Comparison of ENCODE assay signal across 9 cellular contexts in genomic region chr1:6614019-6614952, GRCh38. TPM values are rescaled to one million over a fixed set of nuclear protein-coding genes. Genes with fewer than 3 reads are reported as not detected.
DNase-seq lines count a peak whose midpoint lies in the region; ATAC-seq and TF ChIP-seq lines count a peak whose summit lies in the region.
"Had no signal": no experiment of that assay in that cellular context is flagged by ENCODE, and none has a peak within 500 bp of the region (broad histone marks: within the 10 kb centered on the region; RNA-seq: fewer than 3 reads in every experiment).

No MANE protein-coding gene starts in this region.

- peak; percentile 32 to 61 (median 38) for DNase-seq in CD4-positive, alpha-beta memory T cell
- DNase-seq in IMR-90 (peak; percentile 21), activated T-cell treated with anti-CD3 and anti-CD28 coated beads for 4 hours (peak; percentile 55), epithelial cell of proximal tubule (ENCODE audit: low read depth) (no peak), tibial nerve (ENCODE audit: low spot score in 2 of 2) (no peak), NCI-H187 treated with DMSO at 0.1 percent for 48 hours (lab: John Stamatoyannopoulos, UW) (no peak)

- TF ChIP-seq RAD21 in IMR-90 (IDR thresholded peaks at IDR 0.05; ENCODE audit: low read length) = no peak

- BruUV-seq in IMR-90 (replicated peaks; lab: Mats Ljungman, UMichigan) = no TSS peak

- in situ Hi-C loops in IMR-90 (cut with MboI; ENCODE audit: low sequenced_read_pairs) = no loop called here

- H4K91ac ChIP-seq in IMR-90 (ENCODE audit: insufficient read depth, low read depth, low read length) = no peak overlapping the region; the same call in 1 of the 2 replicates

- peak overlapping the region; percentile 91 for H2AFZ ChIP-seq in IMR-90 (replicated peaks; ENCODE audit: low read length, poor library complexity)

- H2AK9ac ChIP-seq in IMR-90 (replicated peaks; ENCODE audit: low read depth, low read length, poor library complexity) = peak overlapping the region; percentile 99

- H3K79me1 ChIP-seq in IMR-90 (ENCODE audit: low read depth in 1 of 2, low read length in 2 of 2) = peaks cover 20 to 48% of the 10 kb centered on the region in 2 experiments

- 0 out of 2 replicates have a peak overlapping the region, but pooled peaks have one; percentile 17 for H2AK5ac ChIP-seq in IMR-90 (ENCODE audit: low read depth, low read length)

- no peaks in the 10 kb centered on the region for H3K9me3 ChIP-seq in CD4-positive, alpha-beta memory T cell (ENCODE audit: control insufficient read depth in 1 of 2, low read length in 2 of 2)
- H3K9me3 ChIP-seq in IMR-90 (ENCODE audit: control insufficient read depth, insufficient read depth, low read length) (no peaks in the 10 kb centered on the region), muscle layer of duodenum (ENCODE audit: control insufficient read depth in 1 of 2, low read length in 2 of 2) (no peaks in the 10 kb centered on the region), tibial nerve (no peaks in the 10 kb centered on the region)

- peaks cover 4% of the 10 kb centered on the region for H3K36me3 ChIP-seq in CD4-positive, alpha-beta memory T cell (ENCODE audit: insufficient read depth, low read length)
- H3K36me3 ChIP-seq in IMR-90 (ENCODE audit: control insufficient read depth, insufficient read depth, low read length) = peaks cover 10% of the 10 kb centered on the region
- peaks cover 0 to 3% of the 10 kb centered on the region in 2 donors for H3K36me3 ChIP-seq in muscle layer of duodenum (ENCODE audit: control insufficient read depth in 1 of 2, insufficient read depth in 2 of 2, low read length in 2 of 2)
- H3K36me3 ChIP-seq in tibial nerve = peaks cover 0 to 21% (median 0%) of the 10 kb centered on the region in 3 donors

- no peak for TF ChIP-seq POLR2A in IMR-90 (IDR thresholded peaks at IDR 0.05; ENCODE audit: low read depth, low read length)
- TF ChIP-seq POLR2A in tibial nerve (IDR thresholded peaks at IDR 0.05) = no peak

- no peaks in the 10 kb centered on the region for H3K27me3 ChIP-seq in CD4-positive, alpha-beta memory T cell (ENCODE audit: insufficient read depth, low read length)
- no peaks in the 10 kb centered on the region for H3K27me3 ChIP-seq in IMR-90 (ENCODE audit: control insufficient read depth, insufficient read depth, low read length)
- no peaks in the 10 kb centered on the region for H3K27me3 ChIP-seq in muscle layer of duodenum (ENCODE audit: low read depth, low read length)
- H3K27me3 ChIP-seq in tibial nerve = no peaks in the 10 kb centered on the region

- peak overlapping the region; percentile 86 for H3K9ac ChIP-seq in IMR-90 (ENCODE audit: low read depth, low read length)

- H4K20me1 ChIP-seq in IMR-90 (ENCODE audit: insufficient read depth, low read length) = peaks cover 30% of the 10 kb centered on the region

- no peak overlapping the region for H4K8ac ChIP-seq in IMR-90 (ENCODE audit: low read depth in 2 of 2, low read length in 2 of 2)

- no peak for TF ChIP-seq EP300 in tibial nerve (IDR thresholded peaks at IDR 0.05)

- CTCF ChIA-PET in CD4-positive, alpha-beta memory T cell (lab: Charles Lee; ENCODE audit: partially characterized antibody) = no interaction called here
- CTCF ChIA-PET in IMR-90 (lab: Yijun Ruan, JAX) = no interaction called here

- intact Hi-C loops in CD4-positive, alpha-beta memory T cell (cut with micrococcal nuclease) = loop anchor here (10.0 kb wide), 1 partner anchor 171 kb away; the partner anchor contains the start of gene CAMTA1
- intact Hi-C loops in IMR-90 (cut with micrococcal nuclease) = no loop called here

- H2BK120ac ChIP-seq in IMR-90 (ENCODE audit: low read depth, low read length) = no peak overlapping the region

- peaks cover 23% of the 10 kb centered on the region for H3K4me1 ChIP-seq in CD4-positive, alpha-beta memory T cell (ENCODE audit: insufficient read depth, low read length)
- H3K4me1 ChIP-seq in IMR-90 (ENCODE audit: control insufficient read depth, insufficient read depth, low read length) = peaks cover 5% of the 10 kb centered on the region
- peaks cover 4 to 25% of the 10 kb centered on the region in 2 donors for H3K4me1 ChIP-seq in muscle layer of duodenum (ENCODE audit: control insufficient read depth in 1 of 2, insufficient read depth in 2 of 2, low read length in 2 of 2)
- H3K4me1 ChIP-seq in tibial nerve = peaks cover 0 to 48% (median 18%) of the 10 kb centered on the region in 4 donors

- TF ChIP-seq CTCF in IMR-90 (conservative IDR thresholded peaks at IDR 0.05; ENCODE audit: low read depth, low read length) = no peak
- no peak for TF ChIP-seq CTCF in epithelial cell of proximal tubule (conservative IDR thresholded peaks at IDR 0.05; ENCODE audit: low read depth, low read length)
- no peak for TF ChIP-seq CTCF in tibial nerve (IDR thresholded peaks at IDR 0.05)

- peak overlapping the region; percentile 87 for H2BK5ac ChIP-seq in IMR-90 (ENCODE audit: low read depth, low read length, poor library complexity, severe bottlenecking)

- H3K4ac ChIP-seq in IMR-90 (ENCODE audit: low read depth, low read length) = no peak overlapping the region; the same call in 1 of the 2 replicates

- ATAC-seq in IMR-90 (ENCODE audit: low read depth) = peak; percentile 33
- no peak for ATAC-seq in HG02870 (IDR thresholded peaks at IDR 0.05; ENCODE audit: unreplicated experiment)

- H3K23ac ChIP-seq in IMR-90 (ENCODE audit: low read depth, low read length) = no peak overlapping the region

- H3K27ac Mint-ChIP-seq in CD4-positive, alpha-beta memory T cell = peak overlapping the region in 1 of 7 donors; percentile 59

- H3K27me3 Mint-ChIP-seq in CD4-positive, alpha-beta memory T cell = no peaks in the 10 kb centered on the region

- no peaks in the 10 kb centered on the region; the same call in 1 of the 2 replicates for H3K9me1 ChIP-seq in IMR-90 (ENCODE audit: insufficient read depth, low read length)

- H3K18ac ChIP-seq in IMR-90 (ENCODE audit: low read depth, low read length) = no peak overlapping the region; the same call in 1 of the 2 replicates

- peaks cover 0 to 20% of the 10 kb centered on the region in 2 donors for H3K36me3 Mint-ChIP-seq in CD4-positive, alpha-beta memory T cell

- no peak overlapping the region for H2BK20ac ChIP-seq in IMR-90 (ENCODE audit: low read depth, low read length)

- peak overlapping the region; percentile 65 for H3K27ac ChIP-seq in CD4-positive, alpha-beta memory T cell (ENCODE audit: low read depth, low read length)
- H3K27ac ChIP-seq in IMR-90 (ENCODE audit: insufficient read depth, low read length) (peak overlapping the region; percentile 93), muscle layer of duodenum (ENCODE audit: low read length) (no peak overlapping the region), tibial nerve (peak overlapping the region; percentile 83 to 99 (median 95))

- H3K4me2 ChIP-seq in IMR-90 (ENCODE audit: low read depth, low read length) = no peak overlapping the region

- no peak overlapping the region for H4K5ac ChIP-seq in IMR-90 (ENCODE audit: low read depth, low read length)

- dilution Hi-C loops in IMR-90 (cut with HindIII; ENCODE audit: low sequenced_read_pairs, unreplicated experiment) = no loop called here

- peak overlapping the region in 7 of 8 donors; percentile 31 to 91 (median 59) for H3K4me3 Mint-ChIP-seq in CD4-positive, alpha-beta memory T cell

- peak overlapping the region; percentile 10; the same call in 1 of the 2 replicates for H3K56ac ChIP-seq in IMR-90 (ENCODE audit: extremely low read depth, insufficient read depth, low read length)

- POLR2A ChIA-PET in CD4-positive, alpha-beta memory T cell (lab: Charles Lee; ENCODE audit: partially characterized antibody) = interaction anchor here (0.8 to 4.7 kb wide), 7 partner anchors 10 to 154 kb away, joined by 3 to 133 read pairs (median 4); partner anchors contain the start of genes KLHL21, NOL9, THAP3 and ZBTB48
- POLR2A ChIA-PET in IMR-90 (lab: Charles Lee; ENCODE audit: unreplicated experiment) = no interaction called here

- no peak overlapping the region for H2BK15ac ChIP-seq in IMR-90 (ENCODE audit: low read depth, low read length)

- H3K4me1 Mint-ChIP-seq in CD4-positive, alpha-beta memory T cell = peaks cover 15 to 31% (median 25%) of the 10 kb centered on the region in 4 donors

- no peaks in the 10 kb centered on the region for H3K9me3 Mint-ChIP-seq in CD4-positive, alpha-beta memory T cell

- 1% methylated on average over 25 of the region's 121 CpGs; no CpG with 5 or more reads in 1 of the 2 experiments for WGBS in IMR-90 (ENCODE audit: extremely low coverage in 2 of 2, insufficient read length in 1 of 2), 2 experiments
- WGBS in tibial nerve, 2 donors = 2 to 3% methylated on average over 24 to 25 of the region's 121 CpGs

- H3K4me3 ChIP-seq in CD4-positive, alpha-beta memory T cell (ENCODE audit: low read length in 2 of 2) = peak overlapping the region in 1 of 2 donors; percentile 46
- peak overlapping the region; percentile 97 for H3K4me3 ChIP-seq in IMR-90 (ENCODE audit: insufficient read depth, low read depth, low read length)
- peak overlapping the region; percentile 67 for H3K4me3 ChIP-seq in epithelial cell of proximal tubule (ENCODE audit: low read depth, low read length)
- peak overlapping the region; percentile 37 to 87 for H3K4me3 ChIP-seq in muscle layer of duodenum (ENCODE audit: low read depth in 1 of 2, low read length in 2 of 2)
- peak overlapping the region; percentile 92 to 100 (median 98) for H3K4me3 ChIP-seq in tibial nerve

- H3K14ac ChIP-seq in IMR-90 (replicated peaks; ENCODE audit: low read depth, low read length) = no peak overlapping the region

RNA-seq across cellular contexts. Expression of gene PHF13, which starts 0.8 kb away (rescaled TPM):
- total RNA-seq in CD4-positive, alpha-beta memory T cell = 10 to 100 TPM; 13.1 to 14.7 TPM
- 1 to 10 TPM; 2.1 to 6.9 TPM for polyA plus RNA-seq in CD4-positive, alpha-beta memory T cell
- 7.3 and 9.4 TPM in 2 replicates for total RNA-seq in IMR-90 (2012; rRNA removed)
- 7.6 and 9.8 TPM in 2 replicates for polyA plus RNA-seq in IMR-90 (2012; rRNA removed)
- 6.4 and 8.4 TPM in 2 replicates for polyA plus RNA-seq in IMR-90 (2012; cell fraction: cytosol; rRNA removed)
- polyA plus RNA-seq in IMR-90 (2012; cell fraction: nucleus; rRNA removed; ENCODE audit: low replicate concordance) = 13.3 and 25.1 TPM in 2 replicates
- 5.5 and 7.2 TPM in 2 replicates for total RNA-seq in epithelial cell of proximal tubule
- total RNA-seq in tibial nerve = 10 to 100 TPM; 12.9 to 17.7 (median 15.7) TPM

RNA-seq across cellular contexts. Expression of gene THAP3, which starts 10.4 kb away (rescaled TPM):
- 10 to 100 TPM; 29.5 to 34.5 TPM for total RNA-seq in CD4-positive, alpha-beta memory T cell
- 10 to 100 TPM; 13.5 to 18.7 TPM for polyA plus RNA-seq in CD4-positive, alpha-beta memory T cell
- 13.9 and 14.2 TPM in 2 replicates for total RNA-seq in IMR-90 (2012; rRNA removed)
- polyA plus RNA-seq in IMR-90 (2012; rRNA removed) = 14.9 and 16.0 TPM in 2 replicates
- polyA plus RNA-seq in IMR-90 (2012; cell fraction: cytosol; rRNA removed) = 11.8 and 12.7 TPM in 2 replicates
- 23.2 and 37.1 TPM in 2 replicates for polyA plus RNA-seq in IMR-90 (2012; cell fraction: nucleus; rRNA removed; ENCODE audit: low replicate concordance)
- 15.8 and 24.0 TPM in 2 replicates for total RNA-seq in epithelial cell of proximal tubule
- total RNA-seq in tibial nerve = 10 to 100 TPM; 35.0 to 39.8 (median 37.1) TPM

RNA-seq across cellular contexts. Expression of gene KLHL21, which starts 11.6 kb away (rescaled TPM):
- 10 to 100 TPM; 80.6 to 85.2 TPM for total RNA-seq in CD4-positive, alpha-beta memory T cell
- polyA plus RNA-seq in CD4-positive, alpha-beta memory T cell = 10 to 100 TPM; 18.3 to 32.5 TPM
- 12.0 and 14.2 TPM in 2 replicates for total RNA-seq in IMR-90 (2012; rRNA removed)
- polyA plus RNA-seq in IMR-90 (2012; rRNA removed) = 36.7 and 37.4 TPM in 2 replicates
- 27.2 and 40.1 TPM in 2 replicates for polyA plus RNA-seq in IMR-90 (2012; cell fraction: cytosol; rRNA removed)
- polyA plus RNA-seq in IMR-90 (2012; cell fraction: nucleus; rRNA removed; ENCODE audit: low replicate concordance) = 70.4 and 149 TPM in 2 replicates
- 28.1 and 40.1 TPM in 2 replicates for total RNA-seq in epithelial cell of proximal tubule
- total RNA-seq in tibial nerve = 10 to 100 TPM; 59.4 to 79.2 (median 72.5) TPM

RNA-seq across cellular contexts. Expression of gene ZBTB48, which starts 34.5 kb away (rescaled TPM):
- 10 to 100 TPM; 62.6 to 70.7 TPM for total RNA-seq in CD4-positive, alpha-beta memory T cell
- polyA plus RNA-seq in CD4-positive, alpha-beta memory T cell = 10 to 100 TPM; 18.4 to 23.9 TPM
- total RNA-seq in IMR-90 (2012; rRNA removed) = 9.3 and 10.3 TPM in 2 replicates
- 17.5 and 19.7 TPM in 2 replicates for polyA plus RNA-seq in IMR-90 (2012; rRNA removed)
- polyA plus RNA-seq in IMR-90 (2012; cell fraction: cytosol; rRNA removed) = 10.0 and 15.6 TPM in 2 replicates
- polyA plus RNA-seq in IMR-90 (2012; cell fraction: nucleus; rRNA removed; ENCODE audit: low replicate concordance) = 61.7 and 153 TPM in 2 replicates
- 5.7 and 14.2 TPM in 2 replicates for total RNA-seq in epithelial cell of proximal tubule
- 10 to 100 TPM; 27.5 to 41.1 (median 33.6) TPM for total RNA-seq in tibial nerve

RNA-seq across cellular contexts. Expression of gene TAS1R1, which starts 59.2 kb away (rescaled TPM):
- not detected for total RNA-seq in CD4-positive, alpha-beta memory T cell
- polyA plus RNA-seq in CD4-positive, alpha-beta memory T cell = not detected
- not detected in 2 replicates for total RNA-seq in IMR-90 (2012; rRNA removed)
- polyA plus RNA-seq in IMR-90 (2012; rRNA removed) = 0.05 and 0.10 TPM in 2 replicates
- polyA plus RNA-seq in IMR-90 (2012; cell fraction: cytosol; rRNA removed) = 0.05 TPM in 1 of 2 replicates, not detected in the other
- 0.09 and 0.15 TPM in 2 replicates for polyA plus RNA-seq in IMR-90 (2012; cell fraction: nucleus; rRNA removed; ENCODE audit: low replicate concordance)
- not detected in 2 replicates for total RNA-seq in epithelial cell of proximal tubule
- under 1 TPM in 2 of 4 donors, not detected in 2; 0.22 to 0.78 TPM for total RNA-seq in tibial nerve
- total RNA-seq: HT1080 had no signal

Comparison
In these comparisons a context has a peak if more than half of its experiments do, and no peak if none do; other contexts are left out.
1. DNase-seq: peak in CD4-positive, alpha-beta memory T cell (5 of 5), IMR-90 (single experiment) and activated T-cell treated with anti-CD3 and anti-CD28 coated beads for 4 hours (single experiment); none in epithelial cell of proximal tubule (single experiment), tibial nerve (0 of 2) and NCI-H187 treated with DMSO at 0.1 percent for 48 hours (single experiment).